In the genomic region with DNA sequence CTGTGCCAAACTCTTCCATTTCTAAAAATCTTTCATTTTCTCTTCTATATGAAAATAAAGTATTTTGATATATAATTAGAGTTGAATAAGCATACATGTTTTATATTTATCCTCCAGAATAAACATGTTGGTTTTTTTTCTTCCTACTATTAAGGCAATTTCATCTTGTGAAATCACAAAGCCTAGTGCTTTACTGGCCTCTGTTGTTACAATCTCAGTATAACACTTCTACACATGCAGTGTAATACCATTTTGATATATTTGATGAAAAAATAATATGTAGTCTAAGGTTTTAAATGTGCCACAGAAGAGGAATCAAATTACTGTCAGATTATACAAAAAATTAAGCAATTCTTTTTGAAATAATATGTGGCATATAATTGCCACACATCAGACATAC, we compare ENCODE assay signal across 13 cellular contexts.
A peak's percentile ranks its signal among the peaks of the same experiment; 100 is the strongest.
DNase-seq lines count a peak whose midpoint lies in the region; ATAC-seq and TF ChIP-seq lines count a peak whose summit lies in the region.
"Had no signal": no experiment of that assay in that cellular context is flagged by ENCODE, and none has a peak within 500 bp of the region (broad histone marks: within the 10 kb centered on the region; RNA-seq: fewer than 3 reads in every experiment).

No MANE protein-coding gene starts in this region.

- CTCF ChIA-PET in IMR-90 (lab: Yijun Ruan, JAX): no interaction called here
- CTCF ChIA-PET in CD4-positive, alpha-beta memory T cell (lab: Charles Lee; ENCODE audit: partially characterized antibody): no interaction called here

- H3K36me3 ChIP-seq in BE2C (no peaks in the 10 kb centered on the region), IMR-90 (ENCODE audit: control insufficient read depth, insufficient read depth, low read length) (no peaks in the 10 kb centered on the region), RWPE2 (ENCODE audit: low read depth) (no peaks in the 10 kb centered on the region), hepatocyte (replicated peaks; ENCODE audit: insufficient read depth, low read depth) (no peaks in the 10 kb centered on the region), stomach (no peaks in the 10 kb centered on the region)
- H3K36me3 ChIP-seq in CD4-positive, alpha-beta memory T cell (ENCODE audit: insufficient read depth, low read length): no peaks in the 10 kb centered on the region
- H3K36me3 ChIP-seq: SJCRH30, suprapubic skin had no signal

- H3K9me3 Mint-ChIP-seq in CD4-positive, alpha-beta memory T cell: no peaks in the 10 kb centered on the region

- H2BK15ac ChIP-seq in IMR-90 (ENCODE audit: low read depth, low read length): no peak overlapping the region

- no peaks in the 10 kb centered on the region for H3K9me1 ChIP-seq in IMR-90 (ENCODE audit: insufficient read depth, low read length)

- H3K23ac ChIP-seq in IMR-90 (ENCODE audit: low read depth, low read length): no peak overlapping the region

- in situ Hi-C loops in IMR-90 (cut with MboI; ENCODE audit: low sequenced_read_pairs): loop anchor here (25.0 kb wide), 1 partner anchor 1710 kb away; no protein-coding TSS in a partner anchor

- no peak overlapping the region for H2AK9ac ChIP-seq in IMR-90 (replicated peaks; ENCODE audit: low read depth, low read length, poor library complexity)

- no peaks in the 10 kb centered on the region for H3K36me3 Mint-ChIP-seq in CD4-positive, alpha-beta memory T cell
- H3K36me3 Mint-ChIP-seq: natural killer cell had no signal

- no peak overlapping the region for H3K9ac ChIP-seq in IMR-90 (ENCODE audit: low read depth, low read length)

- dilution Hi-C loops in IMR-90 (cut with HindIII; ENCODE audit: low sequenced_read_pairs, unreplicated experiment): no loop called here

- H3K4me3 Mint-ChIP-seq in CD4-positive, alpha-beta memory T cell: no peak overlapping the region
- H3K4me3 Mint-ChIP-seq: natural killer cell had no signal

- no peak overlapping the region for H2AFZ ChIP-seq in IMR-90 (replicated peaks; ENCODE audit: low read length, poor library complexity)
- H2AFZ ChIP-seq in hepatocyte: no peak overlapping the region

- POLR2A ChIA-PET in IMR-90 (lab: Charles Lee; ENCODE audit: unreplicated experiment): no interaction called here
- POLR2A ChIA-PET in CD4-positive, alpha-beta memory T cell (lab: Charles Lee; ENCODE audit: partially characterized antibody): no interaction called here

- H4K20me1 ChIP-seq in IMR-90 (ENCODE audit: insufficient read depth, low read length) (no peaks in the 10 kb centered on the region), hepatocyte (ENCODE audit: insufficient read depth, poor library complexity, severe bottlenecking) (no peaks in the 10 kb centered on the region)

- H2BK120ac ChIP-seq in IMR-90 (ENCODE audit: low read depth, low read length): no peak overlapping the region

- H3K56ac ChIP-seq in IMR-90 (ENCODE audit: extremely low read depth, insufficient read depth, low read length): no peak overlapping the region

- H3K18ac ChIP-seq in IMR-90 (ENCODE audit: low read depth, low read length): no peak overlapping the region

- H2BK5ac ChIP-seq in IMR-90 (ENCODE audit: low read depth, low read length, poor library complexity, severe bottlenecking): no peak overlapping the region

- no peak for TF ChIP-seq EP300 in stomach (IDR thresholded peaks at IDR 0.05)

- peak; percentile 61 for TF ChIP-seq CTCF in BE2C (IDR thresholded peaks at IDR 0.05; ENCODE audit: low read depth, low read length)
- peak; percentile 13; the same call in 1 of the 2 replicates for TF ChIP-seq CTCF in IMR-90 (conservative IDR thresholded peaks at IDR 0.05; ENCODE audit: low read depth, low read length)
- peak; percentile 22 for TF ChIP-seq CTCF in RWPE2 (IDR thresholded peaks at IDR 0.05; ENCODE audit: poor library complexity, severe bottlenecking)
- TF ChIP-seq CTCF in hepatocyte (IDR thresholded peaks at IDR 0.05; ENCODE audit: poor library complexity): peak; percentile 19
- TF ChIP-seq CTCF in stomach (IDR thresholded peaks at IDR 0.05): no peak

- H3K79me2 ChIP-seq in hepatocyte: no peaks in the 10 kb centered on the region

- H4K91ac ChIP-seq in IMR-90 (ENCODE audit: insufficient read depth, low read depth, low read length): no peak overlapping the region

- H3K9me3 ChIP-seq in BE2C (no peaks in the 10 kb centered on the region), IMR-90 (ENCODE audit: control insufficient read depth, insufficient read depth, low read length) (no peaks in the 10 kb centered on the region), RWPE2 (ENCODE audit: severe bottlenecking) (no peaks in the 10 kb centered on the region), hepatocyte (ENCODE audit: low read depth) (no peaks in the 10 kb centered on the region), stomach (no peaks in the 10 kb centered on the region)
- H3K9me3 ChIP-seq in CD4-positive, alpha-beta memory T cell (ENCODE audit: control insufficient read depth in 1 of 2, low read length in 2 of 2): no peaks in the 10 kb centered on the region
- H3K9me3 ChIP-seq: SJCRH30, suprapubic skin had no signal

- H4K8ac ChIP-seq in IMR-90 (ENCODE audit: low read depth in 2 of 2, low read length in 2 of 2): no peak overlapping the region

- no peak overlapping the region for H3K4me3 ChIP-seq in BE2C (ENCODE audit: low read depth, low read length)
- no peak overlapping the region for H3K4me3 ChIP-seq in IMR-90 (ENCODE audit: insufficient read depth, low read depth, low read length)
- H3K4me3 ChIP-seq in RWPE2 (ENCODE audit: severe bottlenecking): no peak overlapping the region
- H3K4me3 ChIP-seq in hepatocyte: no peak overlapping the region
- no peak overlapping the region for H3K4me3 ChIP-seq in stomach
- no peak overlapping the region for H3K4me3 ChIP-seq in CD4-positive, alpha-beta memory T cell (ENCODE audit: low read length in 2 of 2)
- H3K4me3 ChIP-seq: SJCRH30, suprapubic skin had no signal

- no peaks in the 10 kb centered on the region for H3K79me1 ChIP-seq in IMR-90 (ENCODE audit: low read depth in 1 of 2, low read length in 2 of 2)

- no peaks in the 10 kb centered on the region for H3K9me2 ChIP-seq in hepatocyte (replicated peaks; ENCODE audit: insufficient read depth)

- H3K14ac ChIP-seq in IMR-90 (replicated peaks; ENCODE audit: low read depth, low read length): no peak overlapping the region

- H3K4ac ChIP-seq in IMR-90 (ENCODE audit: low read depth, low read length): no peak overlapping the region

- TF ChIP-seq POLR2A in IMR-90 (IDR thresholded peaks at IDR 0.05; ENCODE audit: low read depth, low read length) (no peak), stomach (IDR thresholded peaks at IDR 0.05) (no peak)

- H2BK20ac ChIP-seq in IMR-90 (ENCODE audit: low read depth, low read length): no peak overlapping the region

- ATAC-seq in IMR-90 (ENCODE audit: low read depth) (no peak), RWPE2 (ENCODE audit: low read depth) (no peak)
- ATAC-seq: natural killer cell had no signal

- no peak overlapping the region for H3K27ac ChIP-seq in IMR-90 (ENCODE audit: insufficient read depth, low read length)
- no peak overlapping the region for H3K27ac ChIP-seq in RWPE2 (ENCODE audit: poor library complexity, severe bottlenecking)
- no peak overlapping the region for H3K27ac ChIP-seq in hepatocyte
- H3K27ac ChIP-seq in stomach: no peak overlapping the region
- H3K27ac ChIP-seq in CD4-positive, alpha-beta memory T cell (ENCODE audit: low read depth, low read length): no peak overlapping the region
- H3K27ac ChIP-seq: SJCRH30, suprapubic skin had no signal

- H4K5ac ChIP-seq in IMR-90 (ENCODE audit: low read depth, low read length): no peak overlapping the region

- no peak for DNase-seq in BE2C
- DNase-seq in IMR-90: no peak
- DNase-seq in RWPE2 (ENCODE audit: low spot score): no peak
- DNase-seq in hepatocyte (ENCODE audit: low spot score): no peak
- no peak for DNase-seq in stomach
- no peak for DNase-seq in activated T-cell treated with anti-CD3 and anti-CD28 coated beads, Interleukin-2, amount 50 U/mL, for 48 hours
- no peak for DNase-seq in CD4-positive, alpha-beta memory T cell
- no peak for DNase-seq in cardiac septum (ENCODE audit: low spot score)
- DNase-seq: erythroblast, natural killer cell, NCI-H2029 treated with DMSO at 0.1 percent for 48 hours had no signal

- no TSS peak for BruUV-seq in IMR-90 (replicated peaks; lab: Mats Ljungman, UMichigan)

- H3K27me3 Mint-ChIP-seq in CD4-positive, alpha-beta memory T cell: no peaks in the 10 kb centered on the region

- H3K4me1 ChIP-seq in BE2C (0 out of 2 replicates have a peak, but pooled peaks cover 4% of the 10 kb centered on the region), IMR-90 (ENCODE audit: control insufficient read depth, insufficient read depth, low read length) (no peaks in the 10 kb centered on the region), RWPE2 (ENCODE audit: insufficient read depth, poor library complexity, severe bottlenecking) (no peaks in the 10 kb centered on the region), hepatocyte (ENCODE audit: insufficient read depth) (no peaks in the 10 kb centered on the region), stomach (no peaks in the 10 kb centered on the region)
- no peaks in the 10 kb centered on the region for H3K4me1 ChIP-seq in CD4-positive, alpha-beta memory T cell (ENCODE audit: insufficient read depth, low read length)
- H3K4me1 ChIP-seq: SJCRH30, suprapubic skin had no signal

- TF ChIP-seq RAD21 in IMR-90 (IDR thresholded peaks at IDR 0.05; ENCODE audit: low read length): no peak; the same call in 1 of the 2 replicates

- no peak overlapping the region for H3K4me2 ChIP-seq in IMR-90 (ENCODE audit: low read depth, low read length)
- H3K4me2 ChIP-seq in hepatocyte: no peak overlapping the region

- H3K27me3 ChIP-seq in BE2C: no peaks in the 10 kb centered on the region
- H3K27me3 ChIP-seq in IMR-90 (ENCODE audit: control insufficient read depth, insufficient read depth, low read length): no peaks in the 10 kb centered on the region
- no peaks in the 10 kb centered on the region for H3K27me3 ChIP-seq in RWPE2 (ENCODE audit: insufficient read depth, poor library complexity, severe bottlenecking)
- H3K27me3 ChIP-seq in hepatocyte: no peaks in the 10 kb centered on the region
- H3K27me3 ChIP-seq in stomach: no peaks in the 10 kb centered on the region
- no peaks in the 10 kb centered on the region for H3K27me3 ChIP-seq in CD4-positive, alpha-beta memory T cell (ENCODE audit: insufficient read depth, low read length)
- H3K27me3 ChIP-seq: SJCRH30, suprapubic skin had no signal

- no peak overlapping the region for H3K27ac Mint-ChIP-seq in CD4-positive, alpha-beta memory T cell
- H3K27ac Mint-ChIP-seq: natural killer cell had no signal

- intact Hi-C loops in IMR-90 (cut with micrococcal nuclease): loop anchor here (5.0 kb wide), 1 partner anchor 150 kb away; no protein-coding TSS in a partner anchor
- intact Hi-C loops in stomach (cut with DNase I; ENCODE audit: low total_unique reads): no loop called here
- intact Hi-C loops in CD4-positive, alpha-beta memory T cell (cut with micrococcal nuclease): no loop called here
- intact Hi-C loops in cardiac septum (cut with DNase I): no loop called here

- H2AK5ac ChIP-seq in IMR-90 (ENCODE audit: low read depth, low read length): no peak overlapping the region

- H3K4me1 Mint-ChIP-seq in CD4-positive, alpha-beta memory T cell: no peaks in the 10 kb centered on the region
- H3K4me1 Mint-ChIP-seq: natural killer cell had no signal

Comparison
In these comparisons a context has a peak if more than half of its experiments do, and no peak if none do; other contexts are left out.
1. CTCF ChIP-seq: peak in BE2C (single experiment), IMR-90 (single experiment), RWPE2 (single experiment) and hepatocyte (single experiment); none in stomach (0 of 7).